In genomic region chr18:58429442-58429841, GRCh38 we compare ENCODE assay signal across 2 cellular contexts.
TF ChIP-seq lines count a peak whose summit lies in the region.

No MANE protein-coding gene starts in this region.

TF ChIP-seq in SK-N-SH, 30 proteins besides CTCF, POLR2A, EP300 and RAD21 (continued from another document):
- no peak for TF ChIP-seq TAF1 (IDR thresholded peaks at IDR 0.05; ENCODE audit: borderline replicate concordance, low read depth, low read length)
- no peak for TF ChIP-seq FOXM1 (IDR thresholded peaks at IDR 0.05; ENCODE audit: low read depth)
- TF ChIP-seq FOXJ3 (CRISPR knock-in tag; IDR thresholded peaks at IDR 0.05) = no peak
- TF ChIP-seq TEAD4 (IDR thresholded peaks at IDR 0.05; ENCODE audit: borderline replicate concordance, insufficient read depth) = no peak
- TF ChIP-seq ZBTB33 (IDR thresholded peaks at IDR 0.05; ENCODE audit: borderline replicate concordance, low read depth) = no peak
- TF ChIP-seq IRF3 (IDR thresholded peaks at IDR 0.05; ENCODE audit: low read depth, low read length) = no peak
- no peak for TF ChIP-seq RFX5 (IDR thresholded peaks at IDR 0.05; ENCODE audit: low read length)
- no peak for TF ChIP-seq EZH2phosphoT487 (IDR thresholded peaks at IDR 0.05; ENCODE audit: borderline replicate concordance, low read depth)

TF ChIP-seq in SK-N-SH treated with all-trans-retinoic acid at 6 μM for 48 hours, 23 proteins besides CTCF, POLR2A, EP300 and RAD21 (continued from another document):
- TF ChIP-seq, protein P1, sequence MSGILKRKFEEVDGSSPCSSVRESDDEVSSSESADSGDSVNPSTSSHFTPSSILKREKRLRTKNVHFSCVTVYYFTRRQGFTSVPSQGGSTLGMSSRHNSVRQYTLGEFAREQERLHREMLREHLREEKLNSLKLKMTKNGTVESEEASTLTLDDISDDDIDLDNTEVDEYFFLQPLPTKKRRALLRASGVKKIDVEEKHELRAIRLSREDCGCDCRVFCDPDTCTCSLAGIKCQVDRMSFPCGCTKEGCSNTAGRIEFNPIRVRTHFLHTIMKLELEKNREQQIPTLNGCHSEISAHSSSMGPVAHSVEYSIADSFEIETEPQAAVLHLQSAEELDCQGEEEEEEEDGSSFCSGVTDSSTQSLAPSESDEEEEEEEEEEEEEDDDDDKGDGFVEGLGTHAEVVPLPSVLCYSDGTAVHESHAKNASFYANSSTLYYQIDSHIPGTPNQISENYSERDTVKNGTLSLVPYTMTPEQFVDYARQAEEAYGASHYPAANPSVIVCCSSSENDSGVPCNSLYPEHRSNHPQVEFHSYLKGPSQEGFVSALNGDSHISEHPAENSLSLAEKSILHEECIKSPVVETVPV (CRISPR knock-in tag; IDR thresholded peaks at IDR 0.05) = no peak
- TF ChIP-seq PPARA (CRISPR knock-in tag; IDR thresholded peaks at IDR 0.05; ENCODE audit: borderline replicate concordance) (no peak), BACH2 (CRISPR knock-in tag; IDR thresholded peaks at IDR 0.05; ENCODE audit: borderline replicate concordance) (no peak), TOX (CRISPR knock-in tag; IDR thresholded peaks at IDR 0.05; ENCODE audit: borderline replicate concordance) (no peak), ZNF70 (CRISPR knock-in tag; IDR thresholded peaks at IDR 0.05) (no peak), ARNTL (CRISPR knock-in tag; IDR thresholded peaks at IDR 0.05; ENCODE audit: borderline replicate concordance, low read depth) (no peak), TSHZ2 (CRISPR knock-in tag; IDR thresholded peaks at IDR 0.05) (no peak), ESRRG (CRISPR knock-in tag; IDR thresholded peaks at IDR 0.05) (no peak), TCF4 (CRISPR knock-in tag; IDR thresholded peaks at IDR 0.05; ENCODE audit: borderline replicate concordance) (no peak), SNAI2 (CRISPR knock-in tag; IDR thresholded peaks at IDR 0.05) (no peak), RARB (CRISPR knock-in tag; IDR thresholded peaks at IDR 0.05) (no peak)
TF ChIP-seq in SK-N-SH treated with all-trans-retinoic acid at 6 μM for 48 hours: peak in this region for 0.
